1 cellular context compared by ENCODE assay signal in the genomic region with DNA sequence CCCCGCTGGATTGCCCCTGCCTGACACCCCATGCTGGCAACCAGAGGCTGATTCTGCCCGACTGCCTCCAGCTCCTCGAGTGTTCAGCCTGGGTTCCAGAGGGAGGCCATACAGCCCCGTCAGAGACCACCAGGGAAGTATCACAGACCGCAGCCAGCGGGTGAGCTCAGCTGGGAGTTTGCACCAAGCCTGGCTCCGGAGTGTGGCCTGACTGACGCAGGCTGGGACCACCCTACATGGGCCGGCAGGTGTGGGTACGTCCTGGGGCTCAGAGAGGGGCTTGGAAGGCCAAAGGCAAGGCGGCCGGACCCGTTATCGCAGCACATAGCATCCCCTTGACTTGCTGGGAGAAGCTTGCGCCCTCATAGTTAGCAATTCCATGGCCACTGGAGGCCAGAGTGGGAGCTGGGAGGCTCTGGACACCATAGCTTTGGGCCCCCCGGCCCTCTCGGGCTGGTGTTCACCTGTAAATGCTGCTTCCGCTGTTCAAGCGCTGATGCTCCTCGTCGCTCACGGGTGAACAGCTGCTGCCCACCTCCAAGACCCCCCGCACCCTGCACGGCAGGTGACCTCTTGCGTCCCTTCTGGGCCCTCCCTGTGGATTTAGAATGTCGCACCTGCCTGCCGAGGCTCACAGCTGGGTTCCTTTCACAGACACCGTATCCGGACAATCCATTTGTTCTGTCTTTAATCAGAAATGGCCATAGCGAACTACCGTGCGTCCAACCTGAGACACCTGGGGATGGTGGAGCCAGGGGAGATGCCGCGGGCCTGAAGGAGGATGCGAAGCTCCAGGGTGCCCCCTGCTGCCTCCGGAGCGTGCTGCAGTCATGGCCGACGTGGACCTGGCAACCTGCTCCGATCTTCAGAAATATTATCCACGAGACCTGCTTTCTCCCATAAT.
TF ChIP-seq lines count a peak whose summit lies in the region.

No MANE protein-coding gene starts in this region.

TF ChIP-seq in K562, 482 proteins besides CTCF, POLR2A, EP300 and RAD21 (continued from another document):
- TF ChIP-seq, protein P1, sequence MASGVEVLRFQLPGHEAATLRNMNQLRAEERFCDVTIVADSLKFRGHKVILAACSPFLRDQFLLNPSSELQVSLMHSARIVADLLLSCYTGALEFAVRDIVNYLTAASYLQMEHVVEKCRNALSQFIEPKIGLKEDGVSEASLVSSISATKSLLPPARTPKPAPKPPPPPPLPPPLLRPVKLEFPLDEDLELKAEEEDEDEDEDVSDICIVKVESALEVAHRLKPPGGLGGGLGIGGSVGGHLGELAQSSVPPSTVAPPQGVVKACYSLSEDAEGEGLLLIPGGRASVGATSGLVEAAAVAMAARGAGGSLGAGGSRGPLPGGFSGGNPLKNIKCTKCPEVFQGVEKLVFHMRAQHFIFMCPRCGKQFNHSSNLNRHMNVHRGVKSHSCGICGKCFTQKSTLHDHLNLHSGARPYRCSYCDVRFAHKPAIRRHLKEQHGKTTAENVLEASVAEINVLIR (CRISPR knock-in tag; IDR thresholded peaks at IDR 0.05), result no peak
- TF ChIP-seq SMC3 (conservative IDR thresholded peaks at IDR 0.05; ENCODE audit: insufficient read depth, low read depth, low read length) (peak; percentile 89), CBFA2T3 (IDR thresholded peaks at IDR 0.05) (no peak), KAT8 (IDR thresholded peaks at IDR 0.05; ENCODE audit: low read depth) (no peak), ZNF143 (CRISPR knock-in tag; IDR thresholded peaks at IDR 0.05) (peak; percentile 43; the same call in 1 of the 2 replicates), ZEB2 (IDR thresholded peaks at IDR 0.05) (0 out of 2 replicates have a peak, but pooled peaks have one; percentile 50), SIX5 (IDR thresholded peaks at IDR 0.05; ENCODE audit: borderline replicate concordance in 1 of 2, insufficient read depth in 1 of 2, low read depth in 1 of 2, low read length in 2 of 2) (no peak), KLF13 (tag; IDR thresholded peaks at IDR 0.05; ENCODE audit: borderline replicate concordance, low read depth) (no peak), ZNF184 (CRISPR knock-in tag; IDR thresholded peaks at IDR 0.05) (no peak), YY1 (IDR thresholded peaks at IDR 0.05; ENCODE audit: borderline replicate concordance in 1 of 3, control insufficient read depth in 1 of 3, extremely low read depth in 1 of 3, insufficient read depth in 3 of 3, insufficient read length in 1 of 3, insufficient replicate concordance in 2 of 3, low read depth in 1 of 3, low read length in 2 of 3) (peak; percentile 59 to 94 (median 89)), TARDBP (IDR thresholded peaks at IDR 0.05) (no peak), STAG1 (CRISPR knock-in tag; IDR thresholded peaks at IDR 0.05; ENCODE audit: borderline replicate concordance) (peak; percentile 75; the same call in 1 of the 2 replicates)
- TF ChIP-seq, protein P2, sequence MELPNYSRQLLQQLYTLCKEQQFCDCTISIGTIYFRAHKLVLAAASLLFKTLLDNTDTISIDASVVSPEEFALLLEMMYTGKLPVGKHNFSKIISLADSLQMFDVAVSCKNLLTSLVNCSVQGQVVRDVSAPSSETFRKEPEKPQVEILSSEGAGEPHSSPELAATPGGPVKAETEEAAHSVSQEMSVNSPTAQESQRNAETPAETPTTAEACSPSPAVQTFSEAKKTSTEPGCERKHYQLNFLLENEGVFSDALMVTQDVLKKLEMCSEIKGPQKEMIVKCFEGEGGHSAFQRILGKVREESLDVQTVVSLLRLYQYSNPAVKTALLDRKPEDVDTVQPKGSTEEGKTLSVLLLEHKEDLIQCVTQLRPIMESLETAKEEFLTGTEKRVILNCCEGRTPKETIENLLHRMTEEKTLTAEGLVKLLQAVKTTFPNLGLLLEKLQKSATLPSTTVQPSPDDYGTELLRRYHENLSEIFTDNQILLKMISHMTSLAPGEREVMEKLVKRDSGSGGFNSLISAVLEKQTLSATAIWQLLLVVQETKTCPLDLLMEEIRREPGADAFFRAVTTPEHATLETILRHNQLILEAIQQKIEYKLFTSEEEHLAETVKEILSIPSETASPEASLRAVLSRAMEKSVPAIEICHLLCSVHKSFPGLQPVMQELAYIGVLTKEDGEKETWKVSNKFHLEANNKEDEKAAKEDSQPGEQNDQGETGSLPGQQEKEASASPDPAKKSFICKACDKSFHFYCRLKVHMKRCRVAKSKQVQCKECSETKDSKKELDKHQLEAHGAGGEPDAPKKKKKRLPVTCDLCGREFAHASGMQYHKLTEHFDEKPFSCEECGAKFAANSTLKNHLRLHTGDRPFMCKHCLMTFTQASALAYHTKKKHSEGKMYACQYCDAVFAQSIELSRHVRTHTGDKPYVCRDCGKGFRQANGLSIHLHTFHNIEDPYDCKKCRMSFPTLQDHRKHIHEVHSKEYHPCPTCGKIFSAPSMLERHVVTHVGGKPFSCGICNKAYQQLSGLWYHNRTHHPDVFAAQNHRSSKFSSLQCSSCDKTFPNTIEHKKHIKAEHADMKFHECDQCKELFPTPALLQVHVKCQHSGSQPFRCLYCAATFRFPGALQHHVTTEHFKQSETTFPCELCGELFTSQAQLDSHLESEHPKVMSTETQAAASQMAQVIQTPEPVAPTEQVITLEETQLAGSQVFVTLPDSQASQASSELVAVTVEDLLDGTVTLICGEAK (IDR thresholded peaks at IDR 0.05), result no peak
- TF ChIP-seq, protein P2 (CRISPR knock-in tag; IDR thresholded peaks at IDR 0.05), result no peak
TF ChIP-seq in K562: peak in this region for 16.
